Comparison of ENCODE assay signal across 29 cellular contexts in the genomic region with DNA sequence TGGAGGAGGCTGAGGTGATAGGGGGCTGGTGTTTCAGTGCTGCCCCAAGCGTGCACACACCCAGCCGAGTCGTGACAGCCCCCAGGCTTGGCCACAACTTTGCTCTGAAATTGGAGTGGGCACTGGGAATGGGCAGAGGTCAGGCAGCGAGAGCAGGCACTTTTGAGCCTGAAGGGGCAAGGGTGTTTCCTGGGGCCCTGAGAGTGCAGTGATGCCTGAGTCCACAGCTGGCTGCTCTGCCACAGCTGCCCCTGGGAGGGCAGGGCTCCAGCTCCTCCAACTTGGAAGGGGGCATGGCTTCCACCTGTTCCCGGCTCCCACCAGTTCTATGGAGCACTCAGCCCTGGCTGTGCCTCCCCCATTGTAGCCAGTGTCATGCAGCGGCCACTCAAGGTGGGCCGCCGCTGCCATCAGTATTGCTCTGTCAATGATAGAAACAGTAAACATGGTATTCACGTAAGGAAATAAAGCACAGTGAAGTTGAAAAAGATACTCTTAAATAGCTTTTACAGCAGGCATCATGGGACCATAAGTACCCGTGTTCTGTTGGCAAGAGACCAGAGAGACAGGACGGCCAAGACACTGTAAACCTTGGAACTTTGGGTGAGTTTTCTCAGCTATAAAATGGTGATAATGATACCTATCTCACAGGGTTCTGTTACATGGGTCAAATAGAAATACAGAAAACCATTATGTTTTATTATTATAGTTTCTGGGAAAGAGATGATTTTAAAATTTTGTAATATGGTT.
"Had no signal": no experiment of that assay in that cellular context is flagged by ENCODE, and none has a peak within 500 bp of the region (broad histone marks: within the 10 kb centered on the region; RNA-seq: fewer than 3 reads in every experiment).

No MANE protein-coding gene starts in this region.

- H3K27ac Mint-ChIP-seq: nephron progenitor cell; stimulated activated memory B cell treated with anti-CD40 and anti-IgM and Interleukin-4, amounts not matched to agents 10 μg/mL and 1 μg/mL and 100 μg/mL, for 72 hours had no signal

- H3K4me3 Mint-ChIP-seq: activated CD4-positive, alpha-beta T cell treated with anti-CD3 and anti-CD28 coated beads for 36 hours; activated naive CD4-positive, alpha-beta T cell treated with anti-CD3 and anti-CD28 coated beads, Interleukin-2, amount 10 ng/mL, durations not matched to agents 7 days and 5 days; activated T-helper 1 cell treated with anti-CD3 and anti-CD28 coated beads, Interleukin-12 subunit alpha, Interleukin-12 subunit beta, Interleukin-2, Interleukin-4 antibody, amounts not matched to agents 30 ng/mL and 10 ng/mL and 1 ng/mL, durations not matched to agents 14 hours and 24 hours and 36 hours; nephron progenitor cell; stimulated activated memory B cell treated with anti-CD40 and anti-IgM and Interleukin-4, amounts not matched to agents 10 μg/mL and 1 μg/mL and 100 μg/mL, for 72 hours had no signal

- H3K36me3 Mint-ChIP-seq: stimulated activated memory B cell treated with anti-CD40 and anti-IgM and Interleukin-4, amounts not matched to agents 10 μg/mL and 1 μg/mL and 100 μg/mL, for 72 hours had no signal

- H3K9me3 Mint-ChIP-seq: activated naive CD4-positive, alpha-beta T cell treated with anti-CD3 and anti-CD28 coated beads, Interleukin-2, amount 10 ng/mL, durations not matched to agents 7 days and 5 days; activated T-helper 1 cell treated with anti-CD3 and anti-CD28 coated beads, Interleukin-12 subunit alpha, Interleukin-12 subunit beta, Interleukin-2, Interleukin-4 antibody, amounts not matched to agents 30 ng/mL and 10 ng/mL and 1 ng/mL, durations not matched to agents 14 hours and 24 hours and 36 hours; nephron progenitor cell; stimulated activated memory B cell treated with anti-CD40 and anti-IgM and Interleukin-4, amounts not matched to agents 10 μg/mL and 1 μg/mL and 100 μg/mL, for 72 hours; stimulated activated naive CD8-positive, alpha-beta T cell treated with anti-CD3 and anti-CD28 coated beads, Interleukin-15, amount 100 ng/mL, for 72 hours had no signal

- H3K27me3 ChIP-seq: body of pancreas, colonic mucosa, esophagus squamous epithelium, left lung, pancreas, sigmoid colon, upper lobe of left lung had no signal

- H3K27ac ChIP-seq: body of pancreas, colonic mucosa, epithelial cell of prostate, esophagus squamous epithelium, heart right ventricle, left lung, lower lobe of right lung, pancreas, prostate gland, sigmoid colon, upper lobe of left lung had no signal

- DNase-seq: activated CD4-positive, alpha-beta T cell treated with anti-CD3 and anti-CD28 coated beads for 36 hours; activated CD4-positive, CD25-positive, alpha-beta regulatory T cell; activated effector memory CD4-positive, alpha-beta T cell treated with anti-CD3 and anti-CD28 coated beads, Interleukin-2, amount 50 U/mL, for 16 hours; activated naive CD4-positive, alpha-beta T cell treated with anti-CD3 and anti-CD28 coated beads, Interleukin-2, amount 10 ng/mL, durations not matched to agents 7 days and 5 days; anterior cingulate cortex; body of pancreas; colonic mucosa; effector CD8-positive, alpha-beta T cell; esophagus squamous epithelium; foreskin melanocyte; heart right ventricle; kidney glomerular epithelial cell; lower lobe of right lung; mesenchymal stem cell; nephron progenitor cell; retina; sigmoid colon; small intestine; stimulated activated CD4-positive, alpha-beta T cell treated with anti-CD3 and anti-CD28 coated beads, Interleukin-4, amount 100 ng/mL, for 4 hours; stimulated activated CD8-positive, alpha-beta memory T cell treated with anti-CD3 and anti-CD28 coated beads, Interleukin-4, amount 100 ng/mL, for 48 hours; stimulated activated naive CD8-positive, alpha-beta T cell treated with anti-CD3 and anti-CD28 coated beads, Interleukin-15, amount 100 ng/mL, for 72 hours; substantia nigra had no signal

- ATAC-seq: body of pancreas, heart right ventricle, left lung, pancreas had no signal

- H3K4me1 Mint-ChIP-seq: stimulated activated memory B cell treated with anti-CD40 and anti-IgM and Interleukin-4, amounts not matched to agents 10 μg/mL and 1 μg/mL and 100 μg/mL, for 72 hours had no signal

- H3K9me3 ChIP-seq: body of pancreas, colonic mucosa, esophagus squamous epithelium, heart right ventricle, lower lobe of right lung, pancreas, prostate gland, sigmoid colon, upper lobe of left lung had no signal

- H3K27me3 Mint-ChIP-seq: activated CD4-positive, alpha-beta T cell treated with anti-CD3 and anti-CD28 coated beads for 36 hours; activated naive CD4-positive, alpha-beta T cell treated with anti-CD3 and anti-CD28 coated beads, Interleukin-2, amount 10 ng/mL, durations not matched to agents 7 days and 5 days; stimulated activated memory B cell treated with anti-CD40 and anti-IgM and Interleukin-4, amounts not matched to agents 10 μg/mL and 1 μg/mL and 100 μg/mL, for 72 hours; stimulated activated naive CD8-positive, alpha-beta T cell treated with anti-CD3 and anti-CD28 coated beads, Interleukin-15, amount 100 ng/mL, for 72 hours had no signal

- H3K36me3 ChIP-seq: colonic mucosa, esophagus squamous epithelium, heart right ventricle, left lung, lower lobe of right lung, pancreas, prostate gland, sigmoid colon, upper lobe of left lung had no signal
